Comparison of ENCODE assay signal across 30 cellular contexts in the genomic region with DNA sequence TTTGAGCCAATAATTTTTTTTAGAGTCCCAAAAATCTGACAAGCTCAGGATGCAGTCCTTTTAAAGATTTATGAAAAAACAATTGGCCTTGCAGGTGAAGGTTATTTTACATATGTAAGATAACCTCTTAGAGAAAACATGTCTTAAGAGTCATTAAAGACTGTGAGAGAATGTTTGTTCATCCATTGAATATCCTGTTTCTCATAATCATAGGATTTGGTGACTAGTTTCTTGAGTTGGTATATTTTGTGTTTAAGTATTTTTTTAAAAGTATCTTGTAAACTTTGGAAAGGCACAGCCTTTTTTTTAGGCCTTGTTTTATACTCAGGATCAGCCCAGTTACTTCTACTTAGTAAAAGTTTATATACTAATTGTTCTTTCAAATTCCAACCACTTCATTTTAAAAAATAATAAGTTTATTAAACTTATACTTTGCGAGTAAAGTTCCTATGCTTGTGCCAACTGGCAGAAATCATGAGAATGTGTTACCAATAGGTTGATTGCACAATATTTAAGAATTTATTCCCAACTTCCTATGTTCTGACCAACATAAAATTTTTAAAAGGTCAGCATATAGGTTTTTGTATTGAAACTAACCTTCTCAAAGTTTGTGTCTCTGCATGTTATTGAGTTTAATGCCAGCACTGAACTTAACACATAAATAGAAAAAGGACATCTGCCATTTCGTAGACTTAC. TPM values are rescaled to one million over a fixed set of nuclear protein-coding genes. Genes with fewer than 3 reads are reported as not detected.
A peak's percentile ranks its signal among the peaks of the same experiment; 100 is the strongest.
DNase-seq lines count a peak whose midpoint lies in the region; ATAC-seq, FAIRE-seq and TF ChIP-seq lines count a peak whose summit lies in the region.
"Had no signal": no experiment of that assay in that cellular context is flagged by ENCODE, and none has a peak within 500 bp of the region (broad histone marks: within the 10 kb centered on the region; RNA-seq: fewer than 3 reads in every experiment).

No MANE protein-coding gene starts in this region.

- H3K27ac ChIP-seq in endothelial cell of umbilical vein (ENCODE audit: insufficient read depth, low read depth, low read length), result no peak overlapping the region
- no peak overlapping the region for H3K27ac ChIP-seq in HepG2 (ENCODE audit: extremely low read length, insufficient read depth, low read length)
- H3K27ac ChIP-seq: BLaER1, left ventricle myocardium inferior, skin epidermis, stomach, thyroid gland, vagina had no signal

- H2AFZ ChIP-seq in endothelial cell of umbilical vein (ENCODE audit: low read depth, low read length) (peak overlapping the region; percentile 51), HepG2 (ENCODE audit: low read length) (no peak overlapping the region)

- in situ Hi-C loops in HepG2 (cut with HindIII; ENCODE audit: extremely low pct_ligation_motif_present, low pct_unique_long_range_greater_than_20kb), result no loop called here

- H4K20me1 ChIP-seq in endothelial cell of umbilical vein (replicated peaks; ENCODE audit: control insufficient read depth, extremely low read depth, insufficient read depth, low read length) (no peaks in the 10 kb centered on the region), HepG2 (ENCODE audit: insufficient read depth, low read length) (no peaks in the 10 kb centered on the region)
- H4K20me1 ChIP-seq: BLaER1 had no signal

- no peak for TF ChIP-seq CTCF in endothelial cell of umbilical vein (IDR thresholded peaks at IDR 0.05; ENCODE audit: extremely low read depth in 1 of 2, insufficient read depth in 1 of 2, low read depth in 1 of 2, low read length in 2 of 2)
- no peak for TF ChIP-seq CTCF in HepG2 (CRISPR knock-in tag; IDR thresholded peaks at IDR 0.05)

- H3K4me2 ChIP-seq in endothelial cell of umbilical vein (ENCODE audit: insufficient read depth, low read length) (no peak overlapping the region), HepG2 (ENCODE audit: low read depth, low read length) (no peak overlapping the region)
- H3K4me2 ChIP-seq: BLaER1 had no signal

- BruUV-seq in endothelial cell of umbilical vein (replicated peaks; lab: Mats Ljungman, UMichigan) (no TSS peak), HepG2 (replicated peaks; lab: Mats Ljungman, UMichigan) (no TSS peak)

- H3K9me3 ChIP-seq in endothelial cell of umbilical vein (replicated peaks; ENCODE audit: control insufficient read depth, insufficient read depth, low read length) (no peaks in the 10 kb centered on the region), HepG2 (ENCODE audit: low read length) (no peaks in the 10 kb centered on the region)
- H3K9me3 ChIP-seq: BLaER1, left ventricle myocardium inferior, stomach, thyroid gland, vagina had no signal

- H3K79me2 ChIP-seq in endothelial cell of umbilical vein (ENCODE audit: control insufficient read depth, insufficient read depth, low read length), result no peaks in the 10 kb centered on the region
- H3K79me2 ChIP-seq in HepG2 (ENCODE audit: insufficient read depth, low read length), result no peaks in the 10 kb centered on the region

- no peak overlapping the region for H3K4me3 ChIP-seq in endothelial cell of umbilical vein (replicated peaks in 1 of 3; ENCODE audit: insufficient read depth in 1 of 3, low read depth in 1 of 3, low read length in 3 of 3)
- no peak overlapping the region for H3K4me3 ChIP-seq in HepG2 (replicated peaks in 1 of 3; ENCODE audit: insufficient read depth in 1 of 3, low read depth in 2 of 3, low read length in 3 of 3)
- H3K4me3 ChIP-seq: BLaER1, left ventricle myocardium inferior, skin epidermis, stomach, thyroid gland, vagina had no signal

- CTCF ChIA-PET in endothelial cell of umbilical vein (lab: Charles Lee) (no interaction called here), HepG2 (lab: Yijun Ruan, JAX; ENCODE audit: low intra/inter-chr PET ratio, low total read pairs) (no interaction called here)

- FAIRE-seq in RCC 7860 (lab: Jason Lieb, UNC) (peak; percentile 48), endothelial cell of umbilical vein (lab: Jason Lieb, UNC) (no peak), HepG2 (lab: Jason Lieb, UNC) (no peak)
- FAIRE-seq: GM19239, islet of Langerhans had no signal

- peaks cover 31% of the 10 kb centered on the region for H3K4me1 ChIP-seq in endothelial cell of umbilical vein (ENCODE audit: control insufficient read depth, extremely low read depth, insufficient read depth, low read length)
- H3K4me1 ChIP-seq in HepG2 (ENCODE audit: insufficient read depth, low read length), result no peaks in the 10 kb centered on the region
- H3K4me1 ChIP-seq: BLaER1, left ventricle myocardium inferior, stomach, thyroid gland had no signal

- intact Hi-C loops in endothelial cell of umbilical vein (cut with micrococcal nuclease), result loop anchor here (10.0 kb wide), 2 partner anchors 1875 to 1935 kb away; a partner anchor contains a TSS
- intact Hi-C loops in HepG2 (cut with micrococcal nuclease; ENCODE audit: unreplicated experiment), result no loop called here

- no peaks in the 10 kb centered on the region for H3K36me3 ChIP-seq in endothelial cell of umbilical vein (ENCODE audit: control insufficient read depth in 2 of 2, extremely low read depth in 1 of 2, insufficient read depth in 2 of 2, low read length in 2 of 2)
- no peaks in the 10 kb centered on the region for H3K36me3 ChIP-seq in HepG2 (replicated peaks in 1 of 2; ENCODE audit: control insufficient read depth in 1 of 2, insufficient read depth in 2 of 2, low read length in 2 of 2)
- H3K36me3 ChIP-seq: BLaER1, left ventricle myocardium inferior, stomach, thyroid gland, vagina had no signal

- TF ChIP-seq EP300 in HepG2 (IDR thresholded peaks at IDR 0.05; ENCODE audit: low read depth in 2 of 2, low read length in 2 of 2) (no peak), HepG2 (CRISPR knock-in tag; IDR thresholded peaks at IDR 0.05; ENCODE audit: borderline replicate concordance) (no peak)

- TF ChIP-seq POLR2A in endothelial cell of umbilical vein (IDR thresholded peaks at IDR 0.05; ENCODE audit: low read depth, low read length), result no peak
- no peak for TF ChIP-seq POLR2A in HepG2 (IDR thresholded peaks at IDR 0.05; ENCODE audit: insufficient read depth in 1 of 2, low read depth in 2 of 2, low read length in 2 of 2)

- WGBS in HepG2 (ENCODE audit: low lambda C conversion rate), result 2% methylated on average over 2 of the region's 2 CpGs

- ATAC-seq in HepG2 (no peak), HG02870 (IDR thresholded peaks at IDR 0.05; ENCODE audit: unreplicated experiment) (no peak)
- ATAC-seq: activated CD4-positive, alpha-beta T cell treated with anti-CD3 and anti-CD28 coated beads for 36 hours; naive thymus-derived CD8-positive, alpha-beta T cell; Right ventricle myocardium inferior had no signal

- H3K9ac ChIP-seq in endothelial cell of umbilical vein (replicated peaks; ENCODE audit: extremely low read depth, insufficient read depth, low read length) (no peak overlapping the region), HepG2 (ENCODE audit: insufficient read depth, low read depth, low read length) (no peak overlapping the region)
- H3K9ac ChIP-seq: BLaER1 had no signal

- TF ChIP-seq RAD21 in HepG2 (CRISPR knock-in tag; IDR thresholded peaks at IDR 0.05), result no peak

- DNase-seq in EH (ENCODE audit: low read depth) (peak; percentile 36), RCC 7860 (ENCODE audit: low spot score) (no peak), endothelial cell of umbilical vein (ENCODE audit: low read depth, low spot score) (peak; percentile 56), HepG2 (ENCODE audit: low spot score) (no peak), T-helper 1 cell (no peak), amygdala (lab: John Stamatoyannopoulos, UW) (no peak), activated gamma-delta T cell treated with Interleukin-2 at 50 U/mL for 16 hours (no peak)
- DNase-seq: ACHN; activated CD4-positive, alpha-beta T cell treated with anti-CD3 and anti-CD28 coated beads for 36 hours; activated CD8-positive, alpha-beta memory T cell treated with anti-CD3 and anti-CD28 coated beads for 24 hours; activated effector memory CD4-positive, alpha-beta T cell treated with Interleukin-2 at 50 U/mL for 16 hours; activated naive CD8-positive, alpha-beta T cell treated with anti-CD3 and anti-CD28 coated beads, Interleukin-2, amount 10 ng/mL, durations not matched to agents 7 days and 5 days; DMS153; H9; left ventricle myocardium inferior; naive thymus-derived CD8-positive, alpha-beta T cell; NCI-H1436 treated with DMSO at 0.1 percent for 48 hours; NCI-H446 treated with DMSO at 0.1 percent for 48 hours; occipital lobe; stimulated activated CD4-positive, alpha-beta T cell treated with anti-CD3 and anti-CD28 coated beads, Interleukin-1b, Interleukin-23, amount 100 ng/mL, for 48 hours; stimulated activated CD8-positive, alpha-beta memory T cell treated with anti-CD3 and anti-CD28 coated beads, Interleukin-4, amount 100 ng/mL, for 48 hours; stomach; thyroid gland had no signal

- POLR2A ChIA-PET in endothelial cell of umbilical vein (lab: Charles Lee) (no interaction called here), HepG2 (lab: Yijun Ruan, JAX) (no interaction called here)

- H3K27me3 ChIP-seq in endothelial cell of umbilical vein (ENCODE audit: control insufficient read depth in 2 of 2, insufficient read depth in 2 of 2, low read length in 2 of 2), result no peaks in the 10 kb centered on the region
- H3K27me3 ChIP-seq in HepG2 (ENCODE audit: control insufficient read depth in 1 of 2, insufficient read depth in 2 of 2, low read length in 2 of 2), result no peaks in the 10 kb centered on the region
- H3K27me3 ChIP-seq: BLaER1, stomach, thyroid gland, vagina had no signal

- no peaks in the 10 kb centered on the region for H3K9me1 ChIP-seq in endothelial cell of umbilical vein (replicated peaks; ENCODE audit: control insufficient read depth, extremely low read depth, insufficient read depth, low read length)

- dilution Hi-C loops in endothelial cell of umbilical vein (cut with MboI; ENCODE audit: extremely low pct_ligation_motif_present, low sequenced_read_pairs), result no loop called here

RNA-seq across cellular contexts. Expression of a gene that starts 40.0 kb away (rescaled TPM):
- total RNA-seq in endothelial cell of umbilical vein (44.0 and 50.0 TPM in 2 replicates), HepG2 (2016; rRNA removed; fragmentation: Illumina TruSeq; extraction: Trizol) (not detected in 2 replicates)
- polyA plus RNA-seq in endothelial cell of umbilical vein (16.3 and 21.9 TPM in 2 replicates), HepG2 (2011; rRNA removed) (not detected in 2 replicates)
- polyA plus RNA-seq in endothelial cell of umbilical vein (2011; cell fraction: cytosol; rRNA removed), result 21.2 and 22.9 TPM in 2 replicates
- 30.7 and 36.0 TPM in 2 replicates for polyA plus RNA-seq in endothelial cell of umbilical vein (2011; cell fraction: nucleus; rRNA removed)
- polyA plus RNA-seq in endothelial cell of umbilical vein (2012), result 37.8 and 39.0 TPM in 2 replicates
- polyA minus RNA-seq in endothelial cell of umbilical vein, result 45.1 and 46.4 TPM in 2 replicates
- 0.41 TPM for polyA minus RNA-seq in endothelial cell of umbilical vein (2011; cell fraction: cytosol; rRNA and poly(A)+ RNA removed)
- 120 and 128 TPM in 2 replicates for polyA minus RNA-seq in endothelial cell of umbilical vein (2011; cell fraction: nucleus; rRNA and poly(A)+ RNA removed)
- total RNA-seq in HepG2 (2016; cell fraction: cytosol; rRNA removed; fragmentation: Illumina TruSeq; extraction: Trizol; ENCODE audit: low read depth), result not detected in 2 replicates
- not detected in 2 replicates for total RNA-seq in HepG2 (2016; cell fraction: insoluble cytoplasmic fraction; rRNA removed; fragmentation: Illumina TruSeq; extraction: Trizol)
- total RNA-seq in HepG2 (2016; cell fraction: membrane; rRNA removed; fragmentation: Illumina TruSeq; extraction: Trizol), result not detected in 2 replicates
- not detected in 2 replicates for total RNA-seq in HepG2 (2016; cell fraction: nucleus; rRNA removed; fragmentation: Illumina TruSeq; extraction: Trizol)
- polyA plus RNA-seq in HepG2 (2011; cell fraction: cytosol; rRNA removed), result 0.04 TPM in 1 of 2 replicates, not detected in the other
- polyA plus RNA-seq in HepG2 (2011; cell fraction: nucleus; rRNA removed), result not detected in 2 replicates
- polyA plus RNA-seq in HepG2 (2012), result not detected in 2 replicates
- polyA plus RNA-seq in HepG2 (2016; cell fraction: cytosol; fragmentation: Illumina TruSeq; extraction: Trizol; ENCODE audit: low read depth), result not detected in 2 replicates
- polyA plus RNA-seq in HepG2 (2016; cell fraction: insoluble cytoplasmic fraction; fragmentation: Illumina TruSeq; extraction: Trizol; ENCODE audit: low read depth), result not detected in 2 replicates
- polyA plus RNA-seq in HepG2 (2016; cell fraction: membrane; fragmentation: Illumina TruSeq; extraction: Trizol; ENCODE audit: low read depth), result not detected in 2 replicates
- not detected in 2 replicates for polyA plus RNA-seq in HepG2 (2016; cell fraction: nucleus; fragmentation: Illumina TruSeq; extraction: Trizol; ENCODE audit: insufficient read depth, low read depth)
- polyA minus RNA-seq in HepG2 (2011; rRNA and poly(A)+ RNA removed; ENCODE audit: low replicate concordance), result 1.8 TPM in 1 of 2 replicates, not detected in the other
- not detected in 2 replicates for polyA minus RNA-seq in HepG2 (2011; cell fraction: cytosol; rRNA and poly(A)+ RNA removed)
- not detected in 2 replicates for polyA minus RNA-seq in HepG2 (2011; cell fraction: nucleus; rRNA and poly(A)+ RNA removed)
- polyA plus RNA-seq: naive thymus-derived CD8-positive, alpha-beta T cell had no signal

Comparison
In these comparisons a context has a peak if more than half of its experiments do, and no peak if none do; other contexts are left out.
1. DNase-seq: peak in EH (single experiment) and endothelial cell of umbilical vein (single experiment); none in RCC 7860 (single experiment), HepG2 (single experiment), T-helper 1 cell (0 of 5), amygdala (0 of 56) and activated gamma-delta T cell treated with Interleukin-2 at 50 U/mL for 16 hours (single experiment).
2. RNA of a gene that starts 40.0 kb away (total RNA-seq): 44.0 to 50.0 TPM in endothelial cell of umbilical vein; not detected in HepG2; every median in the first group is over 10 times any median in the second.